In the genomic region with DNA sequence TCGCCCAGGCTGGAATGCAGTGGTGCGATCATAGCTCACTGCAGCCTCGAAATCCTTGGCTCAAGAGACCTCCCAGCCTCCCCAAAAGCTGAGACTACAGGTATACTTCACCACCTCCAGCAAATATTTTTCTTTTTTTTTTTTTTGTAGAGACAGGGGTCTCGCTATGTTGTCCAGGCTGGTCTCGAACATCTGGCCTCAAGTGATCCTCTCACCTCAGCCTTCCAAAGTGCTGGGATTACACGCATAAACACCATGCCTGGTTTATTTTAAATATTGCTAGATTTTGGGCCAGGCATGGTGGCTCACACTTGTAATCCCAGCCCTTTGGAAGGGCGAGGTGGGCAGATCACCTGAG, we compare ENCODE assay signal across 9 cellular contexts. TPM values are rescaled to one million over a fixed set of nuclear protein-coding genes. Genes with fewer than 3 reads are reported as not detected.
DNase-seq lines count a peak whose midpoint lies in the region; ATAC-seq and TF ChIP-seq lines count a peak whose summit lies in the region.
"Had no signal": no experiment of that assay in that cellular context is flagged by ENCODE, and none has a peak within 500 bp of the region (broad histone marks: within the 10 kb centered on the region; RNA-seq: fewer than 3 reads in every experiment).

No MANE protein-coding gene starts in this region.

- peak overlapping the region; percentile 74 to 86 for H3K9ac ChIP-seq in mucosa of rectum (ENCODE audit: low read depth in 1 of 2, low read length in 2 of 2)

- H3K4me1 Mint-ChIP-seq in T-helper 17 cell = peaks cover 5% of the 10 kb centered on the region
- peaks cover 14% of the 10 kb centered on the region for H3K4me1 Mint-ChIP-seq in Calu3 (ENCODE audit: low read depth, unreplicated experiment)

- H3K36me3 ChIP-seq in left ventricle myocardium inferior = peaks cover 3% of the 10 kb centered on the region
- peaks cover 0 to 4% of the 10 kb centered on the region in 2 donors for H3K36me3 ChIP-seq in mucosa of rectum (ENCODE audit: control insufficient read depth in 2 of 2, insufficient read depth in 2 of 2, low read length in 2 of 2)

- TF ChIP-seq CTCF in left ventricle myocardium inferior (IDR thresholded peaks at IDR 0.05; ENCODE audit: borderline replicate concordance) (no peak), choroid plexus epithelial cell (conservative IDR thresholded peaks at IDR 0.05; ENCODE audit: low read depth, low read length) (no peak), Calu3 (IDR thresholded peaks at IDR 0.05; ENCODE audit: unreplicated experiment) (no peak)

- H3K9me3 ChIP-seq in left ventricle myocardium inferior (replicated peaks) (no peaks in the 10 kb centered on the region), mucosa of rectum (ENCODE audit: control insufficient read depth in 2 of 2, low read length in 2 of 2) (no peaks in the 10 kb centered on the region), T-helper 17 cell (ENCODE audit: control insufficient read depth, low read length, poor library complexity, severe bottlenecking) (no peaks in the 10 kb centered on the region)

- H3K4me3 ChIP-seq in left ventricle myocardium inferior (peak overlapping the region; percentile 65), choroid plexus epithelial cell (ENCODE audit: low read depth, low read length) (peak overlapping the region; percentile 51), mucosa of rectum (ENCODE audit: low read length in 2 of 2) (peak overlapping the region; percentile 78)

- CTCF ChIA-PET in Calu3 (lab: Charles Lee) = interaction anchor here (0.6 to 4.9 kb wide), 10 partner anchors 13 to 262 kb away, joined by 3 to 91 read pairs (median 8); no protein-coding TSS in a partner anchor

- peaks cover 7% of the 10 kb centered on the region for H3K36me3 Mint-ChIP-seq in T-helper 17 cell (ENCODE audit: low read depth)
- peaks cover 20% of the 10 kb centered on the region for H3K36me3 Mint-ChIP-seq in Calu3 (ENCODE audit: insufficient read depth, unreplicated experiment)

- H3K4me1 ChIP-seq in left ventricle myocardium inferior (peaks cover 41% of the 10 kb centered on the region), mucosa of rectum (ENCODE audit: control insufficient read depth in 2 of 2, insufficient read depth in 2 of 2, low read length in 2 of 2) (peaks cover 17 to 26% of the 10 kb centered on the region in 2 donors)

- H3K27ac ChIP-seq in left ventricle myocardium inferior (replicated peaks) = peak overlapping the region; percentile 93
- peak overlapping the region; percentile 89 to 93 for H3K27ac ChIP-seq in mucosa of rectum (ENCODE audit: low read depth in 2 of 2, low read length in 2 of 2)

- ATAC-seq in Right ventricle myocardium inferior (no peak), T-helper 17 cell (no peak), GM21717 (IDR thresholded peaks at IDR 0.05; ENCODE audit: unreplicated experiment) (no peak)

- no peak overlapping the region for H3K27ac Mint-ChIP-seq in T-helper 17 cell
- no peak overlapping the region for H3K27ac Mint-ChIP-seq in Calu3 (ENCODE audit: unreplicated experiment)

- DNase-seq in left ventricle myocardium inferior (no peak), Right ventricle myocardium inferior (ENCODE audit: missing footprints) (no peak), choroid plexus epithelial cell (ENCODE audit: low read depth) (no peak), T-helper 17 cell (no peak), Calu3 (no peak)
- no peak for DNase-seq in activated CD8-positive, alpha-beta memory T cell treated with anti-CD3 and anti-CD28 coated beads, Interleukin-2, amount 50 U/mL, for 4 hours
- DNase-seq: NCI-H187 treated with DMSO at 0.1 percent for 48 hours had no signal

- no TSS peak for BruUV-seq in Calu3 (replicated peaks; lab: Mats Ljungman, UMichigan)

- no peaks in the 10 kb centered on the region for H3K9me3 Mint-ChIP-seq in Calu3 (ENCODE audit: low read depth, unreplicated experiment)

- no peaks in the 10 kb centered on the region for H3K27me3 ChIP-seq in left ventricle myocardium inferior (ENCODE audit: low read depth)
- no peaks in the 10 kb centered on the region for H3K27me3 ChIP-seq in mucosa of rectum (ENCODE audit: control insufficient read depth in 2 of 2, insufficient read depth in 2 of 2, low read length in 2 of 2)

- no peak overlapping the region for H3K4me3 Mint-ChIP-seq in T-helper 17 cell
- H3K4me3 Mint-ChIP-seq in Calu3 (ENCODE audit: low read depth, unreplicated experiment) = no peak overlapping the region

- intact Hi-C loops in left ventricle myocardium inferior (cut with micrococcal nuclease) = no loop called here
- intact Hi-C loops in Right ventricle myocardium inferior (cut with DNase I) = loop anchor here (2.0 kb wide), 1 partner anchor 34 kb away; no protein-coding TSS in a partner anchor
- intact Hi-C loops in Calu3 (cut with micrococcal nuclease; ENCODE audit: unreplicated experiment) = no loop called here

- H3K27me3 Mint-ChIP-seq in T-helper 17 cell (no peaks in the 10 kb centered on the region), Calu3 (ENCODE audit: unreplicated experiment) (no peaks in the 10 kb centered on the region)

RNA-seq across cellular contexts. Expression of a gene that starts 26.7 kb away (rescaled TPM):
- total RNA-seq in left ventricle myocardium inferior = 1,154 TPM
- 1,199 TPM for total RNA-seq in Right ventricle myocardium inferior
- total RNA-seq in T-helper 17 cell = 1,000 to 10,000 TPM; 1,335 to 1,398 TPM
- 1,247 and 1,434 TPM in 2 replicates for total RNA-seq in Calu3 (2022)

RNA-seq across cellular contexts. Expression of a gene that starts 47.8 kb away (rescaled TPM):
- total RNA-seq in left ventricle myocardium inferior = 5.5 TPM
- total RNA-seq in Right ventricle myocardium inferior = 6.2 TPM
- total RNA-seq in T-helper 17 cell = 10 to 100 TPM; 32.0 to 41.1 TPM
- total RNA-seq in Calu3 (2022) = 49.2 and 57.6 TPM in 2 replicates

RNA-seq across cellular contexts. Expression of a gene that starts 52.3 kb away (rescaled TPM):
- total RNA-seq in left ventricle myocardium inferior (4.3 TPM), Right ventricle myocardium inferior (4.1 TPM), T-helper 17 cell (1 to 10 TPM; 3.7 to 4.6 TPM), Calu3 (2022) (75.8 and 94.0 TPM in 2 replicates)

Comparison
In these comparisons a context has a peak if more than half of its experiments do, and no peak if none do; other contexts are left out.
1. RNA of a gene that starts 52.3 kb away (total RNA-seq): 75.8 to 94.0 TPM in Calu3; 3.7 to 4.6 TPM in T-helper 17 cell, 4.3 TPM in left ventricle myocardium inferior (single experiment) and 4.1 TPM in Right ventricle myocardium inferior (single experiment); every median in the first group is over 10 times any median in the second.
2. Peak in every context shown above with its lines, with median percentiles within 50 percentile points of each other: H3K4me3 ChIP-seq.